Comparison of ENCODE assay signal across 13 cellular contexts in the genomic region with DNA sequence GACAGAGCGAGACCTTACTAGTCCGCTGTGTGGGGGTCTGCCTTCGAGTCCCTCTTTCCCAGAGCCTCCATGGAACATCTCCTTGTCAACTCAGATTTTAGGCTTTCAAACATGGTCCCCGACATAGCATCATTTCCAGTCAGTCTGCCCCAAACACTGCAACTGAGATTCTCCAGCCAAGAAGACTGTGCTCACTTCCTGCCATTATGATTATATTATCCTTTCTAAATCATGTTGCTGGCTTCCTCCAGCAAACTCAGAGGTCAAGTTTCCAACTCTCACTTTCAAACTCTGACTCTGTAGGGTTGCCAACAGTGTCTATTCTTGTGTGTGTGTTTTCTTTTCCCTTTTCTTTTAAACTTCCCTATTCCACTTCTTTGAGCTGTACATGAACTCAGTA.
DNase-seq lines count a peak whose midpoint lies in the region; ATAC-seq and TF ChIP-seq lines count a peak whose summit lies in the region.
"Had no signal": no experiment of that assay in that cellular context is flagged by ENCODE, and none has a peak within 500 bp of the region (broad histone marks: within the 10 kb centered on the region; RNA-seq: fewer than 3 reads in every experiment).

No MANE protein-coding gene starts in this region.

- H3K36me3 Mint-ChIP-seq in CD4-positive, alpha-beta memory T cell: peaks cover 60 to 85% of the 10 kb centered on the region in 2 donors
- peaks cover 58% of the 10 kb centered on the region for H3K36me3 Mint-ChIP-seq in activated CD4-positive, alpha-beta memory T cell treated with anti-CD3 and anti-CD28 coated beads for 36 hours

- TF ChIP-seq CTCF in colonic mucosa (IDR thresholded peaks at IDR 0.05): no peak

- no peaks in the 10 kb centered on the region for H3K4me1 ChIP-seq in CD4-positive, alpha-beta memory T cell (ENCODE audit: insufficient read depth, low read length)
- H3K4me1 ChIP-seq in right cardiac atrium (ENCODE audit: control insufficient read depth, insufficient read depth, low read length): peaks cover 22% of the 10 kb centered on the region
- H3K4me1 ChIP-seq in colonic mucosa: no peaks in the 10 kb centered on the region

- CTCF ChIA-PET in CD4-positive, alpha-beta memory T cell (lab: Charles Lee; ENCODE audit: partially characterized antibody): interaction anchor here (1.0 kb wide), 1 partner anchor 188 kb away, joined by 4 read pairs; no protein-coding TSS in a partner anchor
- CTCF ChIA-PET in activated CD4-positive, alpha-beta memory T cell treated with anti-CD3 and anti-CD28 coated beads for 36 hours (lab: Charles Lee): interaction anchor here (1.0 kb wide), 1 partner anchor 11 kb away, joined by 3 read pairs; no protein-coding TSS in a partner anchor

- H3K27ac ChIP-seq in CD4-positive, alpha-beta memory T cell (ENCODE audit: low read depth, low read length): no peak overlapping the region
- H3K27ac ChIP-seq in right cardiac atrium (ENCODE audit: low read length) (peak overlapping the region; percentile 77), colonic mucosa (no peak overlapping the region)
- H3K27ac ChIP-seq: C4-2B had no signal

- H3K4me3 Mint-ChIP-seq in CD4-positive, alpha-beta memory T cell: no peak overlapping the region
- no peak overlapping the region for H3K4me3 Mint-ChIP-seq in activated CD4-positive, alpha-beta memory T cell treated with anti-CD3 and anti-CD28 coated beads for 36 hours

- H3K9ac ChIP-seq in colonic mucosa (ENCODE audit: low read depth in 2 of 2, low read length in 2 of 2): no peak overlapping the region

- intact Hi-C loops in CD4-positive, alpha-beta memory T cell (cut with micrococcal nuclease): no loop called here
- intact Hi-C loops in activated CD4-positive, alpha-beta memory T cell treated with anti-CD3 and anti-CD28 coated beads for 36 hours (cut with micrococcal nuclease): no loop called here
- intact Hi-C loops in right cardiac atrium (cut with DNase I): loop anchor here in 2 of 4 donors (10.0 kb wide), 1 partner anchor 62 kb away; a partner anchor contains a TSS
- intact Hi-C loops in sciatic nerve (cut with DNase I): no loop called here
- intact Hi-C loops in colonic mucosa (cut with DNase I): no loop called here

- DNase-seq in CD4-positive, alpha-beta memory T cell: no peak
- no peak for DNase-seq in activated CD4-positive, alpha-beta memory T cell treated with anti-CD3 and anti-CD28 coated beads for 36 hours
- DNase-seq in right cardiac atrium (no peak), sciatic nerve (ENCODE audit: low spot score) (no peak), NAMALWA (ENCODE audit: low spot score) (no peak), colonic mucosa (no peak)
- DNase-seq: activated CD4-positive, CD25-positive, alpha-beta regulatory T cell treated with anti-CD3 and anti-CD28 coated beads, Interleukin-2, amount 50 U/mL, for 72 hours; activated gamma-delta T cell treated with Interleukin-2 at 50 U/mL for 16 hours; NCI-H1436; NCI-H774 had no signal

- H3K9me3 Mint-ChIP-seq in CD4-positive, alpha-beta memory T cell: peaks cover 0 to 8% (median 0%) of the 10 kb centered on the region in 8 donors
- H3K9me3 Mint-ChIP-seq in activated CD4-positive, alpha-beta memory T cell treated with anti-CD3 and anti-CD28 coated beads for 36 hours: no peaks in the 10 kb centered on the region

- POLR2A ChIA-PET in CD4-positive, alpha-beta memory T cell (lab: Charles Lee; ENCODE audit: partially characterized antibody): interaction anchor here (0.9 to 1.1 kb wide), 2 partner anchors 10 to 379 kb away, joined by 3 read pairs; no protein-coding TSS in a partner anchor
- POLR2A ChIA-PET in activated CD4-positive, alpha-beta memory T cell treated with anti-CD3 and anti-CD28 coated beads for 36 hours (lab: Charles Lee): no interaction called here

- no peaks in the 10 kb centered on the region for H3K27me3 Mint-ChIP-seq in CD4-positive, alpha-beta memory T cell
- H3K27me3 Mint-ChIP-seq in activated CD4-positive, alpha-beta memory T cell treated with anti-CD3 and anti-CD28 coated beads for 36 hours: no peaks in the 10 kb centered on the region

- H3K4me1 Mint-ChIP-seq in CD4-positive, alpha-beta memory T cell: peaks cover 4 to 18% (median 7%) of the 10 kb centered on the region in 4 donors
- H3K4me1 Mint-ChIP-seq in activated CD4-positive, alpha-beta memory T cell treated with anti-CD3 and anti-CD28 coated beads for 36 hours (ENCODE audit: low read depth): peaks cover 3% of the 10 kb centered on the region

- H3K36me3 ChIP-seq in CD4-positive, alpha-beta memory T cell (ENCODE audit: insufficient read depth, low read length): peaks cover 66% of the 10 kb centered on the region
- H3K36me3 ChIP-seq in colonic mucosa: no peaks in the 10 kb centered on the region

- no peaks in the 10 kb centered on the region for H3K9me3 ChIP-seq in CD4-positive, alpha-beta memory T cell (ENCODE audit: control insufficient read depth in 1 of 2, low read length in 2 of 2)
- H3K9me3 ChIP-seq in right cardiac atrium (ENCODE audit: control insufficient read depth, low read length) (no peaks in the 10 kb centered on the region), colonic mucosa (no peaks in the 10 kb centered on the region)

- H3K4me3 ChIP-seq in CD4-positive, alpha-beta memory T cell (ENCODE audit: low read length in 2 of 2): no peak overlapping the region
- H3K4me3 ChIP-seq in right cardiac atrium (ENCODE audit: low read length) (no peak overlapping the region), colonic mucosa (no peak overlapping the region)

- 70% methylated on average over 4 of the region's 4 CpGs for WGBS in right cardiac atrium

- H3K27me3 ChIP-seq in CD4-positive, alpha-beta memory T cell (ENCODE audit: insufficient read depth, low read length): no peaks in the 10 kb centered on the region
- H3K27me3 ChIP-seq in right cardiac atrium (ENCODE audit: control insufficient read depth, insufficient read depth) (no peaks in the 10 kb centered on the region), colonic mucosa (no peaks in the 10 kb centered on the region)

- ATAC-seq in right cardiac atrium (peak in 1 of 2 donors; percentile 47), sciatic nerve (peak; percentile 51), GM18858 (IDR thresholded peaks at IDR 0.05; ENCODE audit: unreplicated experiment) (no peak), GM18502 (IDR thresholded peaks at IDR 0.05; ENCODE audit: poor library complexity, unreplicated experiment) (no peak)

- peak overlapping the region in 5 of 7 donors; percentile 39 to 80 (median 77) for H3K27ac Mint-ChIP-seq in CD4-positive, alpha-beta memory T cell
- H3K27ac Mint-ChIP-seq in activated CD4-positive, alpha-beta memory T cell treated with anti-CD3 and anti-CD28 coated beads for 36 hours: peak overlapping the region; percentile 58
